Comparison of ENCODE assay signal across 20 cellular contexts in the genomic region with DNA sequence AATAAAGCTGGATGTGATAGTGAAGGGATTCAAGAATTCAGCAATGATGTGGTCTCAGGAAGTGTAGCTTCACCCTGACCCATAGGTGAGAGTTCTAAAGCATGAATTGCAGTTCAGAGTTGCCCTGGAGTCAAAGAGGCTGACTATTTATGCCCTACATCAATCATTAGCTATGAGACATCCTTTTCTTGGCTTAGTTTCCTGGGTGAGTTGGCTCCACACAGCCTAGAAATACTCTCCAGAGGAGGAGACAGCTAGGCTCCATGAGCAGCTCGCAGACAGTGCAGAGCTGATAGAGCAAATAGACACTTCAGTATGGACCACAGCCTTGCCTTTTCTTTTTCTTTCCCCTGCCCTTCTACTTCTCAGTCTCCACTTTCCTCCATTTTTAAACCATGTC.
A peak's percentile ranks its signal among the peaks of the same experiment; 100 is the strongest.
DNase-seq lines count a peak whose midpoint lies in the region; ATAC-seq, FAIRE-seq and TF ChIP-seq lines count a peak whose summit lies in the region.
"Had no signal": no experiment of that assay in that cellular context is flagged by ENCODE, and none has a peak within 500 bp of the region (broad histone marks: within the 10 kb centered on the region; RNA-seq: fewer than 3 reads in every experiment).

No MANE protein-coding gene starts in this region.

- no peak overlapping the region for H3K27ac Mint-ChIP-seq in activated naive CD4-positive, alpha-beta T cell treated with anti-CD3 and anti-CD28 coated beads, Interleukin-2, amount 50 U/mL, for 72 hours
- H3K27ac Mint-ChIP-seq: CD4-positive, CD25-positive, alpha-beta regulatory T cell; T-cell had no signal

- WGBS in small intestine, 3 donors: 58 to 74% (median 63%) methylated on average over 1 of the region's 1 CpG

- ATAC-seq in HG03139 (IDR thresholded peaks at IDR 0.05; ENCODE audit: unreplicated experiment): no peak
- no peak for ATAC-seq in activated naive CD4-positive, alpha-beta T cell treated with anti-CD3 and anti-CD28 coated beads, Interleukin-2, amount 50 U/mL, for 72 hours
- ATAC-seq: T-cell had no signal

- H3K9me3 ChIP-seq in cardiac muscle cell (ENCODE audit: low read depth) (no peaks in the 10 kb centered on the region), small intestine (ENCODE audit: control insufficient read depth, low read depth) (no peaks in the 10 kb centered on the region)
- H3K9me3 ChIP-seq: SJCRH30 had no signal

- no peak for FAIRE-seq in small intestine (lab: Jason Lieb, UNC)
- FAIRE-seq: H54 had no signal

- DNase-seq in cardiac muscle cell (ENCODE audit: low read depth in 1 of 2, low spot score in 1 of 2): no peak
- no peak for DNase-seq in cardiac septum (ENCODE audit: low spot score)
- DNase-seq in NCI-H446 treated with DMSO at 0.1 percent for 48 hours (lab: John Stamatoyannopoulos, UW): peak; percentile 36
- DNase-seq in glomerular visceral epithelial cell (ENCODE audit: extremely low spot score): peak; percentile 2
- no peak for DNase-seq in erythroblast (lab: John Stamatoyannopoulos, UW)
- DNase-seq in small intestine: no peak
- no peak for DNase-seq in activated naive CD4-positive, alpha-beta T cell treated with anti-CD3 and anti-CD28 coated beads, Interleukin-2, amount 50 U/mL, for 72 hours (ENCODE audit: low spot score in 2 of 2)
- DNase-seq: 8988T; CD4-positive, CD25-positive, alpha-beta regulatory T cell; DMS79; NCI-H187; NCI-H2107; NCI-H524; NCI-H774; NK-92 treated with Interleukin-12 subunit alpha and Interleukin-12 subunit beta, amount 100 ng/mL, for 24 hours; SJCRH30; T-cell had no signal

- no peak for TF ChIP-seq CTCF in cardiac muscle cell (IDR thresholded peaks at IDR 0.05; ENCODE audit: low read depth, low read length)

- H3K9me3 Mint-ChIP-seq in activated naive CD4-positive, alpha-beta T cell treated with anti-CD3 and anti-CD28 coated beads, Interleukin-2, amount 50 U/mL, for 72 hours: peaks cover 12 to 16% of the 10 kb centered on the region in 2 donors

- no peaks in the 10 kb centered on the region for H3K27me3 ChIP-seq in cardiac muscle cell
- H3K27me3 ChIP-seq in small intestine (ENCODE audit: control insufficient read depth in 2 of 2, insufficient read depth in 2 of 2, low read length in 2 of 2): no peaks in the 10 kb centered on the region
- H3K27me3 ChIP-seq: SJCRH30 had no signal

- no peaks in the 10 kb centered on the region for H3K36me3 Mint-ChIP-seq in activated naive CD4-positive, alpha-beta T cell treated with anti-CD3 and anti-CD28 coated beads, Interleukin-2, amount 50 U/mL, for 72 hours
- H3K36me3 Mint-ChIP-seq: CD4-positive, CD25-positive, alpha-beta regulatory T cell; T-cell had no signal

- H3K27ac ChIP-seq in cardiac muscle cell (peak overlapping the region; percentile 62), small intestine (ENCODE audit: low read depth in 1 of 2, low read length in 1 of 2) (no peak overlapping the region)
- H3K27ac ChIP-seq: KMS-11, SJCRH30 had no signal

- no peak for TF ChIP-seq POLR2A in erythroblast (IDR thresholded peaks at IDR 0.05; ENCODE audit: low read length)

- H3K4me3 ChIP-seq in cardiac muscle cell: no peak overlapping the region
- no peak overlapping the region for H3K4me3 ChIP-seq in small intestine (ENCODE audit: low read depth in 1 of 2, low read length in 2 of 2)
- H3K4me3 ChIP-seq: SJCRH30 had no signal

- intact Hi-C loops in cardiac septum (cut with DNase I): no loop called here

- H3K4me1 ChIP-seq in cardiac muscle cell (ENCODE audit: low read depth): peaks cover 10% of the 10 kb centered on the region
- H3K4me1 ChIP-seq in small intestine (ENCODE audit: control insufficient read depth in 2 of 2, insufficient read depth in 1 of 2, low read depth in 1 of 2, low read length in 1 of 2): no peaks in the 10 kb centered on the region
- H3K4me1 ChIP-seq: SJCRH30 had no signal

- H3K36me3 ChIP-seq in cardiac muscle cell: no peaks in the 10 kb centered on the region
- no peaks in the 10 kb centered on the region for H3K36me3 ChIP-seq in small intestine (ENCODE audit: control insufficient read depth in 2 of 2, insufficient read depth in 2 of 2, low read length in 2 of 2)
- H3K36me3 ChIP-seq: SJCRH30 had no signal

Comparison
In these comparisons a context has a peak if more than half of its experiments do, and no peak if none do; other contexts are left out.
1. DNase-seq: peak in NCI-H446 treated with DMSO at 0.1 percent for 48 hours (single experiment) and glomerular visceral epithelial cell (single experiment); none in cardiac muscle cell (0 of 2), cardiac septum (single experiment), erythroblast (0 of 2), small intestine (single experiment) and activated naive CD4-positive, alpha-beta T cell treated with anti-CD3 and anti-CD28 coated beads, Interleukin-2, amount 50 U/mL, for 72 hours (0 of 2).